In the genomic region with DNA sequence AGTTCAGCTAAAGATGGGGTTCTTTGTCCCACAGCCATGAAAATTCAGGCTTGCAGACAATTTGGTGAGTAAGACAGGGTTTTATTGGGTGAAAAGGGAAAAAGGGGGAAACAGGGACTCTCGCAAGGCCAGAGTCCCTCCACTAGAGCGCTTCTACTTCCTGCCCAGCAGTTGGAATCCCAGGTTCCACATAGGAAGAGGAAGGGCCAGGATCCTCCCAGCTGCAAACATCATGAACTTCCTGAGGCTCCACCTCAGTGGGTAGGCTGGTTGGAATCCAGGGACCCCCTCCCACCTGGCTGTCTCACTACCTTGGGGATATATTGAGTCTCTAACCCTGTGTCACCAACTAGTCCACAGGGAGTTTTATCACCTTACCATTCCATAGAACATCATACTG, we compare ENCODE assay signal across 1 cellular context.
TF ChIP-seq lines count a peak whose summit lies in the region.

No MANE protein-coding gene starts in this region.

TF ChIP-seq in WTC11, 78 proteins besides CTCF, POLR2A, EP300 and RAD21 (continued from another document):
- TF ChIP-seq, protein P1, sequence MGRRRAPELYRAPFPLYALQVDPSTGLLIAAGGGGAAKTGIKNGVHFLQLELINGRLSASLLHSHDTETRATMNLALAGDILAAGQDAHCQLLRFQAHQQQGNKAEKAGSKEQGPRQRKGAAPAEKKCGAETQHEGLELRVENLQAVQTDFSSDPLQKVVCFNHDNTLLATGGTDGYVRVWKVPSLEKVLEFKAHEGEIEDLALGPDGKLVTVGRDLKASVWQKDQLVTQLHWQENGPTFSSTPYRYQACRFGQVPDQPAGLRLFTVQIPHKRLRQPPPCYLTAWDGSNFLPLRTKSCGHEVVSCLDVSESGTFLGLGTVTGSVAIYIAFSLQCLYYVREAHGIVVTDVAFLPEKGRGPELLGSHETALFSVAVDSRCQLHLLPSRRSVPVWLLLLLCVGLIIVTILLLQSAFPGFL (CRISPR knock-in tag; IDR thresholded peaks at IDR 0.05; ENCODE audit: borderline replicate concordance): no peak
- TF ChIP-seq EMX1 (CRISPR knock-in tag; IDR thresholded peaks at IDR 0.05): no peak
